Comparison of ENCODE assay signal across 11 cellular contexts in genomic region chr2:201135396-201135795, GRCh38. TPM values are rescaled to one million over a fixed set of nuclear protein-coding genes. Genes with fewer than 3 reads are reported as not detected.
DNase-seq lines count a peak whose midpoint lies in the region; ATAC-seq and TF ChIP-seq lines count a peak whose summit lies in the region.
"Had no signal": no experiment of that assay in that cellular context is flagged by ENCODE, and none has a peak within 500 bp of the region (broad histone marks: within the 10 kb centered on the region; RNA-seq: fewer than 3 reads in every experiment).

No MANE protein-coding gene starts in this region.

- no peak overlapping the region for H3K4me3 ChIP-seq in brain microvascular endothelial cell (ENCODE audit: low read depth, low read length)

- peak; percentile 20 for TF ChIP-seq POLR2A in GM18505 (IDR thresholded peaks at IDR 0.05; ENCODE audit: borderline replicate concordance, extremely low read depth, insufficient read depth, insufficient read length)

- no peak overlapping the region for H3K4me3 Mint-ChIP-seq in CD14-positive monocyte
- H3K4me3 Mint-ChIP-seq in naive thymus-derived CD8-positive, alpha-beta T cell: no peak overlapping the region

- intact Hi-C loops in CD14-positive monocyte (cut with micrococcal nuclease): no loop called here

- DNase-seq in CD14-positive monocyte (ENCODE audit: low spot score) (no peak), brain microvascular endothelial cell (no peak), NCI-H748 treated with DMSO at 0.1 percent for 48 hours (lab: John Stamatoyannopoulos, UW) (no peak), AG20443 (ENCODE audit: low spot score) (no peak), GM10266 (ENCODE audit: extremely low spot score) (no peak)
- no peak for DNase-seq in naive thymus-derived CD8-positive, alpha-beta T cell
- DNase-seq: DMS53; NCI-H187; stimulated activated naive CD4-positive, alpha-beta T cell had no signal

- peaks cover 0 to 2% (median 0%) of the 10 kb centered on the region in 7 donors for H3K9me3 Mint-ChIP-seq in CD14-positive monocyte
- no peaks in the 10 kb centered on the region for H3K9me3 Mint-ChIP-seq in naive thymus-derived CD8-positive, alpha-beta T cell

- peak overlapping the region in 4 of 7 donors; percentile 14 to 72 (median 36) for H3K27ac Mint-ChIP-seq in CD14-positive monocyte
- H3K27ac Mint-ChIP-seq in naive thymus-derived CD8-positive, alpha-beta T cell: peak overlapping the region in 6 of 10 donors; percentile 22 to 82 (median 58)

- H3K36me3 Mint-ChIP-seq in CD14-positive monocyte: peaks cover 74 to 84% of the 10 kb centered on the region in 2 donors
- peaks cover 6 to 80% (median 25%) of the 10 kb centered on the region in 3 donors for H3K36me3 Mint-ChIP-seq in naive thymus-derived CD8-positive, alpha-beta T cell

- TF ChIP-seq CTCF in CD14-positive monocyte (IDR thresholded peaks at IDR 0.05) (no peak), brain microvascular endothelial cell (IDR thresholded peaks at IDR 0.05; ENCODE audit: low read depth, low read length, missing control alignments) (no peak), GM10266 (IDR thresholded peaks at IDR 0.05; ENCODE audit: control insufficient read depth, insufficient read depth, low read depth, missing control alignments) (no peak)

- no peaks in the 10 kb centered on the region for H3K27me3 ChIP-seq in brain microvascular endothelial cell (replicated peaks)

- POLR2A ChIA-PET in naive thymus-derived CD8-positive, alpha-beta T cell (lab: Charles Lee): interaction anchor here (0.6 to 1.5 kb wide), 3 partner anchors 8 to 55 kb away, joined by 4 to 5 read pairs (median 4); no protein-coding TSS in a partner anchor

- ATAC-seq in GM18505 (IDR thresholded peaks at IDR 0.05; ENCODE audit: unreplicated experiment) (no peak), HG03378 (IDR thresholded peaks at IDR 0.05; ENCODE audit: unreplicated experiment) (no peak)
- ATAC-seq in naive thymus-derived CD8-positive, alpha-beta T cell: no peak

- H3K27me3 Mint-ChIP-seq in CD14-positive monocyte (ENCODE audit: low read depth in 3 of 3): peaks cover 0 to 2% (median 0%) of the 10 kb centered on the region in 3 donors
- H3K27me3 Mint-ChIP-seq in naive thymus-derived CD8-positive, alpha-beta T cell: no peaks in the 10 kb centered on the region

- H3K36me3 ChIP-seq in brain microvascular endothelial cell (replicated peaks): peaks cover 62% of the 10 kb centered on the region

- peaks cover 39% of the 10 kb centered on the region for H3K4me1 Mint-ChIP-seq in CD14-positive monocyte
- peaks cover 24 to 47% (median 36%) of the 10 kb centered on the region in 4 donors for H3K4me1 Mint-ChIP-seq in naive thymus-derived CD8-positive, alpha-beta T cell

- H3K27ac ChIP-seq in brain microvascular endothelial cell: peak overlapping the region; percentile 13

- in situ Hi-C loops in brain microvascular endothelial cell (cut with HindIII; ENCODE audit: low pct_ligation_motif_present, low sequenced_read_pairs): no loop called here

RNA-seq across cellular contexts. Expression of gene CFLAR, which starts 19.4 kb away (rescaled TPM):
- 10 to 100 TPM; 79.4 to 79.5 TPM for polyA plus RNA-seq in CD14-positive monocyte
- total RNA-seq in naive thymus-derived CD8-positive, alpha-beta T cell: 100 to 1,000 TPM; 127 to 142 TPM
- polyA plus RNA-seq in naive thymus-derived CD8-positive, alpha-beta T cell: 10 to 100 TPM; 50.7 to 93.3 (median 63.9) TPM

RNA-seq across cellular contexts. Expression of gene CASP10, which starts 47.5 kb away (rescaled TPM):
- 10 to 100 TPM; 17.7 to 18.9 TPM for polyA plus RNA-seq in CD14-positive monocyte
- 10 to 100 TPM; 47.2 to 48.1 TPM for total RNA-seq in naive thymus-derived CD8-positive, alpha-beta T cell
- polyA plus RNA-seq in naive thymus-derived CD8-positive, alpha-beta T cell: 10 to 100 TPM in 2 of 3 donors, 1 to 10 TPM in 1; 8.6 to 17.5 (median 14.6) TPM
